In the genomic region with DNA sequence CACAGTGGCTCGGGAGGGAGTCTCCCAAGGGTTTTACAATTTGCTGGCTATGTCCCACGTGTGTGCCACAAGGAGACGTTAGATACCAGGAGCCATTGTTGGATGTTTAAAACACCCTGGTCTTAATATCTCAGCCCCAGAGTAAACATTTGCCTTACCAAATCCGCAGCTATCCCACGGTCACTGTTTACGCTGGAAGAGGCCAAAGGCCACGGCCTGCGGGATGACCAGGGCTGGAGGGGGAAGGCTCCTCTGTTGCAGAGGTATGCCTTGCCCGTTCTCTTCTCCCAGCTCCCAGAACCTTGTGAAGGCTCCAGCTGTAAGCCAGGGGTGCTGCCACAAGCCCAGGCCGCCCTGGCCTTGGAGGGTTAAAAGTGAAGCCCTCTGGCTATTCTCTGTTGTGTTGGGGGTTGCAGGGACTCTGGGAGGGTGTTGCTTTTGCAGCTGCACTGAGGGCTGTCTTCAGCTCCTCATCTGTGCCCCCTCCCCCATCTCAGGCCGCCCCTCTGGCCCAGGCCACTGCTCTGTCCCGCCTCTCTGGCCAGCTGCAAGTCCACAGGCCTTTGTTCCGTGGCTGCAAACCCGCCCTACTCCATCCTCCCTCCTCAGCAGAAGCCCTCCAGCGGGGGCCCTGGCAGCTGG, we compare ENCODE assay signal across 8 cellular contexts. TPM values are rescaled to one million over a fixed set of nuclear protein-coding genes. Genes with fewer than 3 reads are reported as not detected.
A peak's percentile ranks its signal among the peaks of the same experiment; 100 is the strongest.
DNase-seq lines count a peak whose midpoint lies in the region; TF ChIP-seq lines count a peak whose summit lies in the region.

No MANE protein-coding gene starts in this region.

- peaks cover 51% of the 10 kb centered on the region for H3K4me1 Mint-ChIP-seq in T-helper 1 cell treated with Interleukin-12 subunit alpha and Interleukin-12 subunit beta and Interleukin-4 antibody, amounts not matched to agents 30 μg/mL and 1 μg/mL, for 36 hours (ENCODE audit: low read depth)
- H3K4me1 Mint-ChIP-seq in endodermal cell, result peaks cover 61% of the 10 kb centered on the region

- peaks cover 32% of the 10 kb centered on the region for H3K27me3 Mint-ChIP-seq in T-helper 1 cell treated with Interleukin-12 subunit alpha and Interleukin-12 subunit beta and Interleukin-4 antibody, amounts not matched to agents 30 μg/mL and 1 μg/mL, for 36 hours (ENCODE audit: low read depth)
- H3K27me3 Mint-ChIP-seq in endodermal cell (ENCODE audit: insufficient read depth), result peaks cover 22% of the 10 kb centered on the region

- H3K36me3 Mint-ChIP-seq in T-helper 1 cell treated with Interleukin-12 subunit alpha and Interleukin-12 subunit beta and Interleukin-4 antibody, amounts not matched to agents 30 μg/mL and 1 μg/mL, for 36 hours (ENCODE audit: low read depth), result peaks cover 19% of the 10 kb centered on the region
- H3K36me3 Mint-ChIP-seq in endodermal cell (ENCODE audit: low read depth), result peaks cover 4% of the 10 kb centered on the region

- H3K4me3 Mint-ChIP-seq in T-helper 1 cell treated with Interleukin-12 subunit alpha and Interleukin-12 subunit beta and Interleukin-4 antibody, amounts not matched to agents 30 μg/mL and 1 μg/mL, for 36 hours, result peak overlapping the region; percentile 89
- H3K4me3 Mint-ChIP-seq in endodermal cell, result peak overlapping the region; percentile 70

- H3K9me3 ChIP-seq in endodermal cell (ENCODE audit: control insufficient read depth, low read length), result peaks cover under 1% of the 10 kb centered on the region
- peaks cover 7% of the 10 kb centered on the region for H3K9me3 ChIP-seq in mesodermal cell (ENCODE audit: control insufficient read depth, low read length)
- no peaks in the 10 kb centered on the region for H3K9me3 ChIP-seq in thyroid gland

- H3K9ac ChIP-seq in endodermal cell (ENCODE audit: extremely low read depth, low read length, poor library complexity, severe bottlenecking), result no peak overlapping the region

- in situ Hi-C loops in G401 (cut with HindIII; ENCODE audit: low sequenced_read_pairs), result no loop called here

- H3K36me3 ChIP-seq in endodermal cell (ENCODE audit: control insufficient read depth, insufficient read depth, low read length), result no peaks in the 10 kb centered on the region
- H3K36me3 ChIP-seq in mesodermal cell (ENCODE audit: control insufficient read depth, insufficient read depth, low read length), result peaks cover 18% of the 10 kb centered on the region
- no peaks in the 10 kb centered on the region for H3K36me3 ChIP-seq in thyroid gland

- TF ChIP-seq POLR2A in thyroid gland (IDR thresholded peaks at IDR 0.05), result no peak

- intact Hi-C loops in thyroid gland (cut with DNase I), result no loop called here

- peak overlapping the region; percentile 89 for H3K4me3 ChIP-seq in endodermal cell (ENCODE audit: low read length)
- peak overlapping the region; percentile 95 for H3K4me3 ChIP-seq in mesodermal cell (ENCODE audit: extremely low read depth, insufficient read depth, low read length, poor library complexity, severe bottlenecking)
- no peak overlapping the region for H3K4me3 ChIP-seq in thyroid gland (replicated peaks in 1 of 3)

- DNase-seq in T-helper 1 cell (no peak), endodermal cell (peak; percentile 81), thyroid gland (no peak), NCI-H524 (lab: John Stamatoyannopoulos, UW) (no peak), G401 (ENCODE audit: low spot score) (no peak)
- no peak for DNase-seq in activated CD4-positive, alpha-beta T cell treated with anti-CD3 and anti-CD28 coated beads for 48 hours

- H3K4me1 ChIP-seq in endodermal cell (ENCODE audit: control insufficient read depth, insufficient read depth, low read length) (peaks cover 33% of the 10 kb centered on the region), mesodermal cell (ENCODE audit: control insufficient read depth, insufficient read depth, low read length, poor library complexity, severe bottlenecking) (peaks cover 46% of the 10 kb centered on the region), thyroid gland (peaks cover 45 to 64% of the 10 kb centered on the region in 2 donors)

- TF ChIP-seq CTCF in endodermal cell (conservative IDR thresholded peaks at IDR 0.05) (no peak), thyroid gland (IDR thresholded peaks at IDR 0.05) (no peak)

- WGBS in endodermal cell (ENCODE audit: insufficient coverage in 1 of 2, insufficient read length in 1 of 2), 2 experiments, result 25 to 29% methylated on average over 12 to 15 of the region's 15 CpGs
- WGBS in mesodermal cell (ENCODE audit: insufficient coverage in 2 of 2), 2 experiments, result 15 to 21% methylated on average over 10 to 12 of the region's 15 CpGs
- 60 to 70% methylated on average over 15 of the region's 15 CpGs for WGBS in thyroid gland, 2 donors

- H3K27me3 ChIP-seq in endodermal cell (ENCODE audit: control insufficient read depth, insufficient read depth, low read length, poor library complexity, severe bottlenecking), result peaks cover 15% of the 10 kb centered on the region
- H3K27me3 ChIP-seq in thyroid gland, result no peaks in the 10 kb centered on the region

- no peak overlapping the region for H3K27ac Mint-ChIP-seq in T-helper 1 cell treated with Interleukin-12 subunit alpha and Interleukin-12 subunit beta and Interleukin-4 antibody, amounts not matched to agents 30 μg/mL and 1 μg/mL, for 36 hours
- H3K27ac Mint-ChIP-seq in endodermal cell, result no peak overlapping the region

- H3K9me3 Mint-ChIP-seq in T-helper 1 cell treated with Interleukin-12 subunit alpha and Interleukin-12 subunit beta and Interleukin-4 antibody, amounts not matched to agents 30 μg/mL and 1 μg/mL, for 36 hours, result no peaks in the 10 kb centered on the region
- no peaks in the 10 kb centered on the region for H3K9me3 Mint-ChIP-seq in endodermal cell

- peak overlapping the region; percentile 20 for H3K27ac ChIP-seq in endodermal cell (ENCODE audit: low read depth, low read length)
- peak overlapping the region; percentile 91 for H3K27ac ChIP-seq in mesodermal cell (ENCODE audit: low read depth, low read length, severe bottlenecking)
- peak overlapping the region; percentile 93 to 97 (median 94) for H3K27ac ChIP-seq in thyroid gland

RNA-seq across cellular contexts. Expression of a gene that starts 2.4 kb away (rescaled TPM):
- total RNA-seq in endodermal cell, result 10 to 100 TPM; 31.7 to 52.6 TPM
- 35.6 TPM for polyA plus RNA-seq in endodermal cell (2013, experiment 1 of 2)
- 30.8 TPM for polyA plus RNA-seq in endodermal cell (2013, experiment 2 of 2)
- 46.7 TPM for polyA plus RNA-seq in mesodermal cell (2013, experiment 1 of 2)
- 42.4 TPM for polyA plus RNA-seq in mesodermal cell (2013, experiment 2 of 2)
- 10 to 100 TPM; 41.0 to 83.0 (median 54.6) TPM for total RNA-seq in thyroid gland
- total RNA-seq in G401 (2014; rRNA removed; shearing (Covaris generic)), result 5.2 and 6.7 TPM in 2 replicates

Comparison
In these comparisons a context has a peak if more than half of its experiments do, and no peak if none do; other contexts are left out.
1. H3K27ac ChIP-seq: peak in every context shown above with its lines; median percentile 94 in thyroid gland; 91 in mesodermal cell; 20 in endodermal cell.
2. H3K4me3 ChIP-seq: peak in endodermal cell (single experiment) and mesodermal cell (single experiment); none in thyroid gland (0 of 3).